8 cellular contexts compared by ENCODE assay signal in genomic region chr6:157323114-157323923, GRCh38. TPM values are rescaled to one million over a fixed set of nuclear protein-coding genes. Genes with fewer than 3 reads are reported as not detected.
DNase-seq lines count a peak whose midpoint lies in the region; ATAC-seq and TF ChIP-seq lines count a peak whose summit lies in the region.

Gene TMEM242 (minus strand): TSS chr6:157323519. CDS start chr6:157323499, 20 bp downstream.

- TF ChIP-seq CTCF in OCI-LY7 (conservative IDR thresholded peaks at IDR 0.05; ENCODE audit: low read length) = peak; percentile 27; the same call in 1 of the 2 replicates
- TF ChIP-seq CTCF in psoas muscle (IDR thresholded peaks at IDR 0.05) = peak; percentile 42
- peak in 1 of 3 experiments; percentile 27 for TF ChIP-seq CTCF in vagina (IDR thresholded peaks at IDR 0.05)

- peak within 1 kb of the TSS; percentile 6 for H3K27ac ChIP-seq in OCI-LY7 (ENCODE audit: low read depth, low read length, poor library complexity, severe bottlenecking)
- peak within 1 kb of the TSS; percentile 99 for H3K27ac ChIP-seq in psoas muscle
- H3K27ac ChIP-seq in vagina = peak within 1 kb of the TSS; percentile 89

- TF ChIP-seq POLR2A in GM10847 (IDR thresholded peaks at IDR 0.05; ENCODE audit: extremely low read depth, insufficient read length) (peak; percentile 91), vagina (IDR thresholded peaks at IDR 0.05) (peak in 1 of 2 donors; percentile 26)

- BruUV-seq in OCI-LY7 (replicated peaks; lab: Mats Ljungman, UMichigan) = no TSS peak

- H3K27me3 ChIP-seq in psoas muscle (ENCODE audit: insufficient read depth in 3 of 3, low read length in 2 of 3) = no peaks in the 10 kb centered on the region
- H3K27me3 ChIP-seq in vagina = no peaks in the 10 kb centered on the region

- POLR2A ChIA-PET in OCI-LY7 (lab: Charles Lee) = interaction anchor here (0.5 to 3.0 kb wide), 12 partner anchors 8 to 1338 kb away, joined by 3 to 11 read pairs (median 4); no protein-coding TSS in a partner anchor

- peaks cover 16% of the 10 kb centered on the region; the same call in 1 of the 2 replicates for H3K36me3 ChIP-seq in OCI-LY7 (ENCODE audit: insufficient read depth, low read length)
- peaks cover 0 to 39% of the 10 kb centered on the region in 2 donors for H3K36me3 ChIP-seq in psoas muscle (ENCODE audit: insufficient read depth in 1 of 2, low read depth in 1 of 2)
- no peaks in the 10 kb centered on the region for H3K36me3 ChIP-seq in vagina

- no peaks in the 10 kb centered on the region for H3K9me3 ChIP-seq in OCI-LY7 (ENCODE audit: low read length)
- H3K9me3 ChIP-seq in psoas muscle = no peaks in the 10 kb centered on the region
- no peaks in the 10 kb centered on the region for H3K9me3 ChIP-seq in vagina

- 0% methylated on average over 46 to 50 of the region's 50 CpGs for WGBS in psoas muscle, 3 donors

- DNase-seq in OCI-LY7 (ENCODE audit: low spot score) = peak; percentile 91
- peak; percentile 81 to 94 for DNase-seq in activated naive CD4-positive, alpha-beta T cell treated with anti-CD3 and anti-CD28 coated beads, Interleukin-2, amount 50 U/mL, for 72 hours (ENCODE audit: low spot score in 2 of 2)
- DNase-seq in cardiac septum (ENCODE audit: low spot score) = peak; percentile 97
- peak; percentile 92 to 95 for DNase-seq in psoas muscle
- DNase-seq in vagina (ENCODE audit: extremely low spot score in 2 of 2) = peak in 1 of 2 donors; percentile 96
- DNase-seq in NK-92 treated with Interleukin-12 subunit alpha and Interleukin-12 subunit beta, amount 100 ng/mL, for 24 hours (lab: John Stamatoyannopoulos, UW) = no peak

- peaks cover 0 to 6% of the 10 kb centered on the region in 2 donors for H3K36me3 Mint-ChIP-seq in activated naive CD4-positive, alpha-beta T cell treated with anti-CD3 and anti-CD28 coated beads, Interleukin-2, amount 50 U/mL, for 72 hours

- peak within 1 kb of the TSS; percentile 85 to 90 for H3K27ac Mint-ChIP-seq in activated naive CD4-positive, alpha-beta T cell treated with anti-CD3 and anti-CD28 coated beads, Interleukin-2, amount 50 U/mL, for 72 hours

- H3K4me3 ChIP-seq in OCI-LY7 (ENCODE audit: low read depth, low read length, poor library complexity, severe bottlenecking) (peak within 1 kb of the TSS; percentile 77), psoas muscle (peak within 1 kb of the TSS; percentile 78), vagina (peak within 1 kb of the TSS; percentile 65 to 87)

- ATAC-seq in HG02571 (IDR thresholded peaks at IDR 0.05; ENCODE audit: unreplicated experiment) (peak; percentile 94), psoas muscle (peak; percentile 92 to 96 (median 94))
- peak; percentile 85 to 96 for ATAC-seq in activated naive CD4-positive, alpha-beta T cell treated with anti-CD3 and anti-CD28 coated beads, Interleukin-2, amount 50 U/mL, for 72 hours

- H3K4me1 ChIP-seq in OCI-LY7 (ENCODE audit: insufficient read depth, low read length, poor library complexity, severe bottlenecking) (peaks cover 14% of the 10 kb centered on the region), psoas muscle (peaks cover 39% of the 10 kb centered on the region), vagina (peaks cover 24% of the 10 kb centered on the region)

- H4K20me1 ChIP-seq in OCI-LY7 (ENCODE audit: insufficient read depth, low read length) = no peaks in the 10 kb centered on the region

- H3K4me2 ChIP-seq in OCI-LY7 (ENCODE audit: low read length) = peak within 1 kb of the TSS; percentile 88

- peak within 1 kb of the TSS; percentile 97 for H2AFZ ChIP-seq in OCI-LY7 (ENCODE audit: low read length)

- no peaks in the 10 kb centered on the region for H3K9me3 Mint-ChIP-seq in activated naive CD4-positive, alpha-beta T cell treated with anti-CD3 and anti-CD28 coated beads, Interleukin-2, amount 50 U/mL, for 72 hours

- intact Hi-C loops in OCI-LY7 (cut with micrococcal nuclease; ENCODE audit: unreplicated experiment) (loop anchor here (1.0 to 10.0 kb wide), 5 partner anchors 45 to 441 kb away; no protein-coding TSS in a partner anchor), cardiac septum (cut with DNase I) (loop anchor here (2.0 kb wide), 2 partner anchors 57 to 345 kb away; partner anchors contain the start of gene ZDHHC14), psoas muscle (cut with DNase I) (loop anchor here (2.0 to 5.0 kb wide), 3 partner anchors 57 to 109 kb away; partner anchors contain the start of gene ZDHHC14 (in 2 of the 2)), vagina (cut with DNase I) (loop anchor here (5.0 to 10.0 kb wide), 2 partner anchors 341 to 564 kb away; no protein-coding TSS in a partner anchor)

- peaks cover 9% of the 10 kb centered on the region for H3K79me2 ChIP-seq in OCI-LY7 (ENCODE audit: insufficient read depth, low read depth, low read length)

- no peaks in the 10 kb centered on the region for H3K9me2 ChIP-seq in OCI-LY7 (ENCODE audit: insufficient read depth, low read length)

- CTCF ChIA-PET in OCI-LY7 (lab: Charles Lee; ENCODE audit: unreplicated experiment) = interaction anchor here (1.8 kb wide), 1 partner anchor 8 kb away, joined by 8 read pairs; no protein-coding TSS in a partner anchor

RNA-seq across cellular contexts. Expression of gene TMEM242, which starts in this region (rescaled TPM):
- 4.5 and 8.2 TPM in 2 replicates for total RNA-seq in OCI-LY7 (2014; rRNA removed; shearing (Covaris generic))
- total RNA-seq in OCI-LY7 (2022) (9.2 and 10.4 TPM in 2 replicates), cardiac septum (18.9 TPM), psoas muscle (10 to 100 TPM; 11.0 to 14.7 (median 13.6) TPM), vagina (6.1 TPM)
- 1 to 10 TPM; 4.8 to 8.4 TPM for total RNA-seq in activated naive CD4-positive, alpha-beta T cell treated with anti-CD3 and anti-CD28 coated beads, Interleukin-2, amount 50 U/mL, for 72 hours
- polyA plus RNA-seq in psoas muscle = 10 to 100 TPM in 2 of 3 donors, 1 to 10 TPM in 1; 7.8 to 14.8 (median 14.0) TPM

Comparison
In these comparisons a context has a peak if more than half of its experiments do, and no peak if none do; other contexts are left out.
1. H3K27ac ChIP-seq: peak in every context shown above with its lines; median percentile 99 in psoas muscle; 89 in vagina; 6 in OCI-LY7.